Comparison of ENCODE assay signal across 1 cellular context in the genomic region with DNA sequence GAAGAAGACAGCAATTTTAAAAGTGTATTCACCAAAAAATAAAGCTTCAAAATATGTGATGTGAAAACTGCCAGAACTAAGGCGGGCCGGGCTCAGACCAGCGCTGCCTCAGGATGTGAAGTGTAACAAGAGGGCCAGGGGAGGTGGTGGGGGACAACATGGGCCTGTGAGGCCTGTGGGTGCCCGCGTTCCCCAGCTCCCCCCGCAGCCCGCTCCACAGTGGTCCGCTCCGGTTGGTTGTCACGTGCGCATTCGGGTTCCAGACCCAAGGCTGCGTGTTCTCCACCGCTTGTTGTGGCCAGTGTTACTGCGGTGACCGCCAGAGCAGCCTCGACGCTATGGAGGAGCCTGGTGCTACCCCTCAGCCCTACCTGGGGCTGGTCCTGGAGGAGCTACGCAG. TPM values are rescaled to one million over a fixed set of nuclear protein-coding genes. Genes with fewer than 3 reads are reported as not detected.
"Had no signal": no experiment of that assay in that cellular context is flagged by ENCODE, and none has a peak within 500 bp of the region (broad histone marks: within the 10 kb centered on the region; RNA-seq: fewer than 3 reads in every experiment).

A gene with protein sequence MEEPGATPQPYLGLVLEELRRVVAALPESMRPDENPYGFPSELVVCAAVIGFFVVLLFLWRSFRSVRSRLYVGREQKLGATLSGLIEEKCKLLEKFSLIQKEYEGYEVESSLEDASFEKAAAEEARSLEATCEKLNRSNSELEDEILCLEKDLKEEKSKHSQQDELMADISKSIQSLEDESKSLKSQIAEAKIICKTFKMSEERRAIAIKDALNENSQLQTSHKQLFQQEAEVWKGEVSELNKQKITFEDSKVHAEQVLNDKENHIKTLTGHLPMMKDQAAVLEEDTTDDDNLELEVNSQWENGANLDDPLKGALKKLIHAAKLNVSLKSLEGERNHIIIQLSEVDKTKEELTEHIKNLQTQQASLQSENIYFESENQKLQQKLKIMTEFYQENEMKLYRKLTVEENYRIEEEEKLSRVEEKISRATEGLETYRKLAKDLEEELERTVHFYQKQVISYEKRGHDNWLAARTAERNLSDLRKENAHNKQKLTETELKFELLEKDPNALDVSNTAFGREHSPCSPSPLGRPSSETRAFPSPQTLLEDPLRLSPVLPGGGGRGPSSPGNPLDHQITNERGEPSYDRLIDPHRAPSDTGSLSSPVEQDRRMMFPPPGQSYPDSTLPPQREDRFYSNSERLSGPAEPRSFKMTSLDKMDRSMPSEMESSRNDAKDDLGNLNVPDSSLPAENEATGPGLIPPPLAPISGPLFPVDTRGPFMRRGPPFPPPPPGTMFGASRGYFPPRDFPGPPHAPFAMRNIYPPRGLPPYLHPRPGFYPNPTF (plus strand): TSS at position 301 of the 400 bp plus-strand sequence. CDS start 38 bp downstream, at position 339.

RNA-seq across cellular contexts. Expression of the gene that starts here (rescaled TPM):
- total RNA-seq: G401 had no signal
